ENCODE assay signal across 21 cellular contexts in the genomic region with DNA sequence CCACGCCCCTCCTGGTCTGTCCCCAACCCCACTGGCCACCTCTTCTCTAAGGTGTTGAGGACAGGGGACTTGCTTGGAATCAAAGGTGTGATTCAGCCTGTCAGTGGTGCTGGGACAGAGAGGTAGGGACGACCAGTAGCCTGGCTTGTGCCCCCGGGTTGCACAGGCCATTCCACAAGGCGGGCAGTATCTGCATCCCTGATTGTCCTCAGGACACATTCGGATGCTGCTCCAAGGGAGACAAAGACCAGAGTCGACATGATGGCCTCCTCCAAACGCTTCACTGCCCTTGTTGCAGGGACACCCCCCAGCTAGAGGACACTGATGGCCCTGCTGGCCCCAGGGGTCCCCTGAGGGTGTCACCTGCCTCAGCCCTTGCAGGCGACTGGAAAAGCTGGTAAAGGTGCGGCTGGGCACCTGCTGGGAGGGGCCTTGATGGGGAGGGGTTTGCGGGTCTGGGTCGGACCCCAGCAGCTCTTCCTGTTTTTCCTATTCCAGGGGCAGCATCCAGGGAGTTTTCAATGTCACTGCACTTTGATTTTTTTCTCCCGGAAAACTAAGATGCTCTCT.
"Had no signal": no experiment of that assay in that cellular context is flagged by ENCODE, and none has a peak within 500 bp of the region (broad histone marks: within the 10 kb centered on the region; RNA-seq: fewer than 3 reads in every experiment).

No MANE protein-coding gene starts in this region.

- DNase-seq: activated CD4-positive, alpha-beta memory T cell treated with anti-CD3 and anti-CD28 coated beads, Interleukin-2, amount 10 ng/mL, durations not matched to agents 7 days and 5 days; activated CD4-positive, alpha-beta T cell treated with anti-CD3 and anti-CD28 coated beads for 48 hours; activated CD4-positive, CD25-positive, alpha-beta regulatory T cell; activated T-cell treated with anti-CD3 and anti-CD28 coated beads, Interleukin-2, amount 50 U/mL, for 24 hours; brain microvascular endothelial cell; colonic mucosa; heart left ventricle; left colon; lower lobe of right lung; naive thymus-derived CD8-positive, alpha-beta T cell; spleen; stimulated activated CD4-positive, alpha-beta T cell treated with anti-CD3 and anti-CD28 coated beads, Interleukin-4, amount 100 ng/mL, for 24 hours; stimulated activated naive CD4-positive, alpha-beta T cell treated with Interleukin-2 at 50 U/mL for 16 hours; SW 1271; T-helper 17 cell; upper lobe of right lung had no signal

- ATAC-seq: activated naive CD4-positive, alpha-beta T cell treated with anti-CD3 and anti-CD28 coated beads, Interleukin-2, amount 50 U/mL, for 72 hours; activated T-helper 17 cell treated with anti-CD3 and anti-CD28 coated beads, Interleukin-2, amount 50 U/mL, for 72 hours; heart left ventricle; left colon; lower lobe of right lung; naive thymus-derived CD8-positive, alpha-beta T cell; T-helper 17 cell; upper lobe of right lung had no signal

- H3K27me3 ChIP-seq: ascending aorta, brain microvascular endothelial cell, colonic mucosa, right atrium auricular region, upper lobe of right lung had no signal

- H3K27ac ChIP-seq: ascending aorta, brain microvascular endothelial cell, colonic mucosa, heart left ventricle, lower lobe of right lung, prostate gland, right atrium auricular region, spleen, upper lobe of right lung had no signal

- H3K4me1 ChIP-seq: ascending aorta, colonic mucosa, heart left ventricle, lower lobe of right lung, prostate gland, right atrium auricular region, spleen, upper lobe of right lung had no signal

- H3K9me3 ChIP-seq: ascending aorta, colonic mucosa, heart left ventricle, lower lobe of right lung, prostate gland, right atrium auricular region, spleen, upper lobe of right lung had no signal

- H3K36me3 ChIP-seq: ascending aorta, brain microvascular endothelial cell, colonic mucosa, heart left ventricle, lower lobe of right lung, prostate gland, right atrium auricular region, spleen, upper lobe of right lung had no signal

- H3K4me3 ChIP-seq: ascending aorta, colonic mucosa, heart left ventricle, lower lobe of right lung, prostate gland, right atrium auricular region, spleen, upper lobe of right lung had no signal
